Comparison of ENCODE assay signal across 8 cellular contexts in the genomic region with DNA sequence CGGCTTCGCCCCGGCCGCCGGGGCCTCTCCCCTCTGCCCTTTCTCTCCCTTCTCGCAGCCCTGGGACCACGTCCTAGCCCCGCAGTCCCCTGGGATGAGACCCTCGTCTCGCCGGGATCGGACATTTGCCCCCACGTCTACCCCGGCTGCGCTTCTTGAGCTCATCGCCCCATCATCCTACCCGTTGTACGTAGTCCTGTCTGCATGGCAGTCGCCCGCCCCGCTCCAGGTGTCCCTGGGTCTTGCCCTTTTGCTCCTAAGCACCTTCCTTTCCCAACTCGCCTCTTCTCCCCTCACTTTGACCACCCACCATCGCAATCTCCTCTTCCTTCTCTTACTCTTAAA. TPM values are rescaled to one million over a fixed set of nuclear protein-coding genes. Genes with fewer than 3 reads are reported as not detected.
A peak's percentile ranks its signal among the peaks of the same experiment; 100 is the strongest.
DNase-seq lines count a peak whose midpoint lies in the region; ATAC-seq and TF ChIP-seq lines count a peak whose summit lies in the region.

No MANE protein-coding gene starts in this region.

- no peaks in the 10 kb centered on the region for H3K9me3 Mint-ChIP-seq in endothelial cell (ENCODE audit: unreplicated experiment)
- no peaks in the 10 kb centered on the region for H3K9me3 Mint-ChIP-seq in nephron

- no peaks in the 10 kb centered on the region for H3K4me1 ChIP-seq in cardiac muscle cell (ENCODE audit: low read depth)

- H3K27me3 Mint-ChIP-seq in endothelial cell (ENCODE audit: unreplicated experiment), result peaks cover 13% of the 10 kb centered on the region
- peaks cover 5% of the 10 kb centered on the region for H3K27me3 Mint-ChIP-seq in nephron (ENCODE audit: low read depth)

- H3K4me1 Mint-ChIP-seq in endothelial cell (ENCODE audit: unreplicated experiment) (peaks cover 7% of the 10 kb centered on the region), nephron (peaks cover 19% of the 10 kb centered on the region)

- H3K27me3 ChIP-seq in cardiac muscle cell, result no peaks in the 10 kb centered on the region

- no peaks in the 10 kb centered on the region for H3K9me3 ChIP-seq in cardiac muscle cell (ENCODE audit: low read depth)
- no peaks in the 10 kb centered on the region for H3K9me3 ChIP-seq in SK-N-MC (ENCODE audit: low read depth, low read length)

- TF ChIP-seq CTCF in cardiac muscle cell (IDR thresholded peaks at IDR 0.05; ENCODE audit: low read depth, low read length) (no peak), endothelial cell (IDR thresholded peaks at IDR 0.05; ENCODE audit: unreplicated experiment) (no peak), nephron (IDR thresholded peaks at IDR 0.05; ENCODE audit: unreplicated experiment in 3 of 3) (no peak)

- no peak for ATAC-seq in Right ventricle myocardium inferior

- H3K36me3 Mint-ChIP-seq in endothelial cell (ENCODE audit: low read depth, unreplicated experiment) (peaks cover 11% of the 10 kb centered on the region), nephron (ENCODE audit: low read depth) (peaks cover 18% of the 10 kb centered on the region)

- H3K4me3 Mint-ChIP-seq in endothelial cell (ENCODE audit: unreplicated experiment) (peak overlapping the region; percentile 97), nephron (peak overlapping the region; percentile 92 to 96 (median 94))

- H3K4me3 ChIP-seq in cardiac muscle cell (peak overlapping the region; percentile 83), SK-N-MC (peak overlapping the region; percentile 93)

- no peak overlapping the region for H3K27ac ChIP-seq in cardiac muscle cell
- H3K27ac ChIP-seq in SK-N-MC, result no peak overlapping the region

- H3K9ac ChIP-seq in SK-N-MC (ENCODE audit: insufficient read length), result peak overlapping the region; percentile 60

- intact Hi-C loops in Right ventricle myocardium inferior (cut with DNase I), result loop anchor here (5.0 kb wide), 2 partner anchors 53 to 287 kb away; no protein-coding TSS in a partner anchor

- H3K27ac Mint-ChIP-seq in endothelial cell (ENCODE audit: unreplicated experiment) (peak overlapping the region; percentile 79), nephron (peak overlapping the region; percentile 51 to 88 (median 72))

- H3K36me3 ChIP-seq in cardiac muscle cell (no peaks in the 10 kb centered on the region), SK-N-MC (ENCODE audit: insufficient read depth, low read length) (no peaks in the 10 kb centered on the region)

- DNase-seq in cardiac muscle cell (ENCODE audit: low read depth in 1 of 2, low spot score in 1 of 2), result no peak
- DNase-seq in Right ventricle myocardium inferior (ENCODE audit: missing footprints), result no peak
- DNase-seq in SK-N-MC (ENCODE audit: low read depth, low spot score), result no peak
- DNase-seq in endothelial cell (ENCODE audit: low spot score), result no peak
- no peak for DNase-seq in NCI-H774 (lab: John Stamatoyannopoulos, UW)
- no peak for DNase-seq in NAMALWA (ENCODE audit: low spot score)
- no peak for DNase-seq in A172 (ENCODE audit: low spot score)

RNA-seq across cellular contexts. Expression of a gene that starts 0.6 kb away (rescaled TPM):
- total RNA-seq in cardiac muscle cell (20.4 and 21.1 TPM in 2 replicates), Right ventricle myocardium inferior (6.5 TPM), endothelial cell (ENCODE audit: unreplicated experiment) (17.7 TPM)
- polyA plus RNA-seq in cardiac muscle cell, result 23.7 and 24.8 TPM in 2 replicates
- total RNA-seq in A172 (2014; rRNA removed; shearing (Covaris generic)), result 56.5 and 58.8 TPM in 2 replicates
